Comparison of ENCODE assay signal across 1 cellular context in genomic region chr2:20998972-20999905, GRCh38.
TF ChIP-seq lines count a peak whose summit lies in the region.

No MANE protein-coding gene starts in this region.

TF ChIP-seq in HepG2, 621 proteins besides CTCF, POLR2A, EP300 and RAD21 (continued from another document and continues in another):
- TF ChIP-seq, protein P1, sequence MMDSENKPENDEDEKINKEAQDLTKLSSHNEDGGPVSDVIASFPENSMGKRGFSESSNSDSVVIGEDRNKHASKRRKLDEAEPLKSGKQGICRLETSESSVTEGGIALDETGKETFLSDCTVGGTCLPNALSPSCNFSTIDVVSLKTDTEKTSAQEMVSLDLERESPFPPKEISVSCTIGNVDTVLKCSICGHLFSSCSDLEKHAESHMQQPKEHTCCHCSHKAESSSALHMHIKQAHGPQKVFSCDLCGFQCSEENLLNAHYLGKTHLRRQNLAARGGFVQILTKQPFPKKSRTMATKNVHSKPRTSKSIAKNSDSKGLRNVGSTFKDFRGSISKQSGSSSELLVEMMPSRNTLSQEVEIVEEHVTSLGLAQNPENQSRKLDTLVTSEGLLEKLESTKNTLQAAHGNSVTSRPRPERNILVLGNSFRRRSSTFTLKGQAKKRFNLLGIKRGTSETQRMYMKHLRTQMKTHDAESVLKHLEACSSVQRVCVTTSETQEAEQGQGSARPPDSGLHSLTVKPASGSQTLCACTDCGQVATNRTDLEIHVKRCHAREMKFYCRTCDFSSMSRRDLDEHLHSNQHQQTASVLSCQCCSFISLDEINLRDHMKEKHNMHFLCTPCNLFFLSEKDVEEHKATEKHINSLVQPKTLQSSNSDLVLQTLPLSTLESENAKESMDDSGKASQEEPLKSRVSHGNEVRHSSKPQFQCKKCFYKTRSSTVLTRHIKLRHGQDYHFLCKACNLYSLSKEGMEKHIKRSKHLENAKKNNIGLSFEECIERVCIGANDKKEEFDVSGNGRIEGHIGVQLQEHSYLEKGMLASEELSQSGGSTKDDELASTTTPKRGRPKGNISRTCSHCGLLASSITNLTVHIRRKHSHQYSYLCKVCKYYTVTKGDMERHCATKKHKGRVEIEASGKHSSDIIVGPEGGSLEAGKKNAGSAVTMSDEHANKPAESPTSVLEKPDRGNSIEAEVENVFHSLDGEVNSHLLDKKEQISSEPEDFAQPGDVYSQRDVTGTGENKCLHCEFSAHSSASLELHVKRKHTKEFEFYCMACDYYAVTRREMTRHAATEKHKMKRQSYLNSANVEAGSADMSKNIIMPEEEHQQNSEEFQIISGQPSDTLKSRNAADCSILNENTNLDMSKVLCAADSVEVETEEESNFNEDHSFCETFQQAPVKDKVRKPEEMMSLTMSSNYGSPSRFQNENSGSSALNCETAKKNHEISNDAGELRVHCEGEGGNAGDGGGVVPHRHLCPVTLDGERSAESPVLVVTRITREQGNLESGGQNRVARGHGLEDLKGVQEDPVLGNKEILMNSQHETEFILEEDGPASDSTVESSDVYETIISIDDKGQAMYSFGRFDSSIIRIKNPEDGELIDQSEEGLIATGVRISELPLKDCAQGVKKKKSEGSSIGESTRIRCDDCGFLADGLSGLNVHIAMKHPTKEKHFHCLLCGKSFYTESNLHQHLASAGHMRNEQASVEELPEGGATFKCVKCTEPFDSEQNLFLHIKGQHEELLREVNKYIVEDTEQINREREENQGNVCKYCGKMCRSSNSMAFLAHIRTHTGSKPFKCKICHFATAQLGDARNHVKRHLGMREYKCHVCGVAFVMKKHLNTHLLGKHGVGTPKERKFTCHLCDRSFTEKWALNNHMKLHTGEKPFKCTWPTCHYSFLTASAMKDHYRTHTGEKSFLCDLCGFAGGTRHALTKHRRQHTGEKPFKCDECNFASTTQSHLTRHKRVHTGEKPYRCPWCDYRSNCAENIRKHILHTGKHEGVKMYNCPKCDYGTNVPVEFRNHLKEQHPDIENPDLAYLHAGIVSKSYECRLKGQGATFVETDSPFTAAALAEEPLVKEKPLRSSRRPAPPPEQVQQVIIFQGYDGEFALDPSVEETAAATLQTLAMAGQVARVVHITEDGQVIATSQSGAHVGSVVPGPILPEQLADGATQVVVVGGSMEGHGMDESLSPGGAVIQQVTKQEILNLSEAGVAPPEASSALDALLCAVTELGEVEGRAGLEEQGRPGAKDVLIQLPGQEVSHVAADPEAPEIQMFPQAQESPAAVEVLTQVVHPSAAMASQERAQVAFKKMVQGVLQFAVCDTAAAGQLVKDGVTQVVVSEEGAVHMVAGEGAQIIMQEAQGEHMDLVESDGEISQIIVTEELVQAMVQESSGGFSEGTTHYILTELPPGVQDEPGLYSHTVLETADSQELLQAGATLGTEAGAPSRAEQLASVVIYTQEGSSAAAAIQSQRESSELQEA (CRISPR knock-in tag; IDR thresholded peaks at IDR 0.05; ENCODE audit: not compliant biosample characterization) = no peak
- TF ChIP-seq ZNF746 (CRISPR knock-in tag; IDR thresholded peaks at IDR 0.05) = no peak
- TF ChIP-seq, protein P2, sequence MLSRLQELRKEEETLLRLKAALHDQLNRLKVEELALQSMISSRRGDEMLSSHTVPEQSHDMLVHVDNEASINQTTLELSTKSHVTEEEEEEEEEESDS (CRISPR knock-in tag; IDR thresholded peaks at IDR 0.05; ENCODE audit: borderline replicate concordance) = peak; percentile 86
- peak; percentile 66; the same call in 1 of the 2 replicates for TF ChIP-seq REPIN1 (CRISPR knock-in tag; IDR thresholded peaks at IDR 0.05; ENCODE audit: borderline replicate concordance, low read depth)
- no peak for TF ChIP-seq MTF2 (CRISPR knock-in tag; IDR thresholded peaks at IDR 0.05; ENCODE audit: borderline replicate concordance)
- TF ChIP-seq, protein P3, sequence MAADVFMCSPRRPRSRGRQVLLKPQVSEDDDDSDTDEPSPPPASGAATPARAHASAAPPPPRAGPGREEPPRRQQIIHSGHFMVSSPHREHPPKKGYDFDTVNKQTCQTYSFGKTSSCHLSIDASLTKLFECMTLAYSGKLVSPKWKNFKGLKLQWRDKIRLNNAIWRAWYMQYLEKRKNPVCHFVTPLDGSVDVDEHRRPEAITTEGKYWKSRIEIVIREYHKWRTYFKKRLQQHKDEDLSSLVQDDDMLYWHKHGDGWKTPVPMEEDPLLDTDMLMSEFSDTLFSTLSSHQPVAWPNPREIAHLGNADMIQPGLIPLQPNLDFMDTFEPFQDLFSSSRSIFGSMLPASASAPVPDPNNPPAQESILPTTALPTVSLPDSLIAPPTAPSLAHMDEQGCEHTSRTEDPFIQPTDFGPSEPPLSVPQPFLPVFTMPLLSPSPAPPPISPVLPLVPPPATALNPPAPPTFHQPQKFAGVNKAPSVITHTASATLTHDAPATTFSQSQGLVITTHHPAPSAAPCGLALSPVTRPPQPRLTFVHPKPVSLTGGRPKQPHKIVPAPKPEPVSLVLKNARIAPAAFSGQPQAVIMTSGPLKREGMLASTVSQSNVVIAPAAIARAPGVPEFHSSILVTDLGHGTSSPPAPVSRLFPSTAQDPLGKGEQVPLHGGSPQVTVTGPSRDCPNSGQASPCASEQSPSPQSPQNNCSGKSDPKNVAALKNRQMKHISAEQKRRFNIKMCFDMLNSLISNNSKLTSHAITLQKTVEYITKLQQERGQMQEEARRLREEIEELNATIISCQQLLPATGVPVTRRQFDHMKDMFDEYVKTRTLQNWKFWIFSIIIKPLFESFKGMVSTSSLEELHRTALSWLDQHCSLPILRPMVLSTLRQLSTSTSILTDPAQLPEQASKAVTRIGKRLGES (CRISPR knock-in tag; IDR thresholded peaks at IDR 0.05; ENCODE audit: borderline replicate concordance) = no peak
- TF ChIP-seq MIER3 (CRISPR knock-in tag; IDR thresholded peaks at IDR 0.05; ENCODE audit: borderline replicate concordance) = no peak
- no peak for TF ChIP-seq ZNF234 (CRISPR knock-in tag; conservative IDR thresholded peaks at IDR 0.05)
- TF ChIP-seq MIXL1 (CRISPR knock-in tag; IDR thresholded peaks at IDR 0.05) = peak; percentile 39; the same call in 1 of the 2 replicates
- no peak for TF ChIP-seq ZNF563 (CRISPR knock-in tag; IDR thresholded peaks at IDR 0.05)
- TF ChIP-seq JUND (CRISPR knock-in tag; IDR thresholded peaks at IDR 0.05) = 0 out of 2 replicates have a peak, but pooled peaks have one; percentile 22
- no peak for TF ChIP-seq ZNF18 (CRISPR knock-in tag; IDR thresholded peaks at IDR 0.05; ENCODE audit: insufficient replicate concordance)
- TF ChIP-seq ARHGAP35 (CRISPR knock-in tag; IDR thresholded peaks at IDR 0.05; ENCODE audit: borderline replicate concordance) = no peak
- TF ChIP-seq, protein P4, sequence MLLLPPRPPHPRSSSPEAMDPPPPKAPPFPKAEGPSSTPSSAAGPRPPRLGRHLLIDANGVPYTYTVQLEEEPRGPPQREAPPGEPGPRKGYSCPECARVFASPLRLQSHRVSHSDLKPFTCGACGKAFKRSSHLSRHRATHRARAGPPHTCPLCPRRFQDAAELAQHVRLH (CRISPR knock-in tag; IDR thresholded peaks at IDR 0.05; ENCODE audit: borderline replicate concordance, low read depth) = 0 out of 2 replicates have a peak, but pooled peaks have one; percentile 2
- TF ChIP-seq, protein P5, sequence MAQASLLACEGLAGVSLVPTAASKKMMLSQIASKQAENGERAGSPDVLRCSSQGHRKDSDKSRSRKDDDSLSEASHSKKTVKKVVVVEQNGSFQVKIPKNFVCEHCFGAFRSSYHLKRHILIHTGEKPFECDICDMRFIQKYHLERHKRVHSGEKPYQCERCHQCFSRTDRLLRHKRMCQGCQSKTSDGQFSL (CRISPR knock-in tag; IDR thresholded peaks at IDR 0.05) = no peak
- no peak; the same call in 1 of the 2 replicates for TF ChIP-seq ZNF564 (CRISPR knock-in tag; IDR thresholded peaks at IDR 0.05)
- TF ChIP-seq, protein P6, sequence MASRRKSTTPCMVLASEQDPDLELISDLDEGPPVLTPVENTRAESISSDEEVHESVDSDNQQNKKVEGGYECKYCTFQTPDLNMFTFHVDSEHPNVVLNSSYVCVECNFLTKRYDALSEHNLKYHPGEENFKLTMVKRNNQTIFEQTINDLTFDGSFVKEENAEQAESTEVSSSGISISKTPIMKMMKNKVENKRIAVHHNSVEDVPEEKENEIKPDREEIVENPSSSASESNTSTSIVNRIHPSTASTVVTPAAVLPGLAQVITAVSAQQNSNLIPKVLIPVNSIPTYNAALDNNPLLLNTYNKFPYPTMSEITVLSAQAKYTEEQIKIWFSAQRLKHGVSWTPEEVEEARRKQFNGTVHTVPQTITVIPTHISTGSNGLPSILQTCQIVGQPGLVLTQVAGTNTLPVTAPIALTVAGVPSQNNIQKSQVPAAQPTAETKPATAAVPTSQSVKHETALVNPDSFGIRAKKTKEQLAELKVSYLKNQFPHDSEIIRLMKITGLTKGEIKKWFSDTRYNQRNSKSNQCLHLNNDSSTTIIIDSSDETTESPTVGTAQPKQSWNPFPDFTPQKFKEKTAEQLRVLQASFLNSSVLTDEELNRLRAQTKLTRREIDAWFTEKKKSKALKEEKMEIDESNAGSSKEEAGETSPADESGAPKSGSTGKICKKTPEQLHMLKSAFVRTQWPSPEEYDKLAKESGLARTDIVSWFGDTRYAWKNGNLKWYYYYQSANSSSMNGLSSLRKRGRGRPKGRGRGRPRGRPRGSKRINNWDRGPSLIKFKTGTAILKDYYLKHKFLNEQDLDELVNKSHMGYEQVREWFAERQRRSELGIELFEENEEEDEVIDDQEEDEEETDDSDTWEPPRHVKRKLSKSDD (CRISPR knock-in tag; IDR thresholded peaks at IDR 0.05; ENCODE audit: low read depth) = no peak
- TF ChIP-seq, protein P7, sequence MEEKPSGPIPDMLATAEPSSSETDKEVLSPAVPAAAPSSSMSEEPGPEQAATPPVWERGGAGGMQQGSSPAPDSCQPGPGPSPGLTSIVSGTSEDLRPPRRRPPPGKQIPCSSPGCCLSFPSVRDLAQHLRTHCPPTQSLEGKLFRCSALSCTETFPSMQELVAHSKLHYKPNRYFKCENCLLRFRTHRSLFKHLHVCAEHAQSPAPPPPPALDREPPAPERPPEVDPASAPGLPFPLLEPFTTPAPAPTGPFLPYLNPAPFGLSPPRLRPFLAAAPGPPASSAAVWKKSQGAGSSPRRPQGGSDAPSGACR (CRISPR knock-in tag; IDR thresholded peaks at IDR 0.05) = no peak
- TF ChIP-seq ATF5 (CRISPR knock-in tag; IDR thresholded peaks at IDR 0.05; ENCODE audit: low read depth) = no peak
- 0 out of 2 replicates have a peak, but pooled peaks have one; percentile 5 for TF ChIP-seq ETV5 (CRISPR knock-in tag; IDR thresholded peaks at IDR 0.05; ENCODE audit: borderline replicate concordance)
- TF ChIP-seq ZNF432 (CRISPR knock-in tag; IDR thresholded peaks at IDR 0.05; ENCODE audit: borderline replicate concordance) = peak; percentile 66; the same call in 1 of the 2 replicates
- no peak for TF ChIP-seq ZNF17 (CRISPR knock-in tag; IDR thresholded peaks at IDR 0.05)
- no peak for TF ChIP-seq FOXA3 (CRISPR knock-in tag; IDR thresholded peaks at IDR 0.05)
- no peak for TF ChIP-seq KDM1A (CRISPR knock-in tag; IDR thresholded peaks at IDR 0.05)
- TF ChIP-seq SALL1 (CRISPR knock-in tag; IDR thresholded peaks at IDR 0.05) = no peak
- no peak for TF ChIP-seq TFDP1 (CRISPR knock-in tag; IDR thresholded peaks at IDR 0.05; ENCODE audit: borderline replicate concordance)
- peak; percentile 97 for TF ChIP-seq POLR2G (IDR thresholded peaks at IDR 0.05; ENCODE audit: low read depth, low read length)
- TF ChIP-seq AKAP8 (CRISPR knock-in tag; IDR thresholded peaks at IDR 0.05) = no peak
- no peak; the same call in 1 of the 2 replicates for TF ChIP-seq ZNF468 (CRISPR knock-in tag; IDR thresholded peaks at IDR 0.05)
- TF ChIP-seq DRAP1 (CRISPR knock-in tag; IDR thresholded peaks at IDR 0.05) = no peak
- TF ChIP-seq, protein P8, sequence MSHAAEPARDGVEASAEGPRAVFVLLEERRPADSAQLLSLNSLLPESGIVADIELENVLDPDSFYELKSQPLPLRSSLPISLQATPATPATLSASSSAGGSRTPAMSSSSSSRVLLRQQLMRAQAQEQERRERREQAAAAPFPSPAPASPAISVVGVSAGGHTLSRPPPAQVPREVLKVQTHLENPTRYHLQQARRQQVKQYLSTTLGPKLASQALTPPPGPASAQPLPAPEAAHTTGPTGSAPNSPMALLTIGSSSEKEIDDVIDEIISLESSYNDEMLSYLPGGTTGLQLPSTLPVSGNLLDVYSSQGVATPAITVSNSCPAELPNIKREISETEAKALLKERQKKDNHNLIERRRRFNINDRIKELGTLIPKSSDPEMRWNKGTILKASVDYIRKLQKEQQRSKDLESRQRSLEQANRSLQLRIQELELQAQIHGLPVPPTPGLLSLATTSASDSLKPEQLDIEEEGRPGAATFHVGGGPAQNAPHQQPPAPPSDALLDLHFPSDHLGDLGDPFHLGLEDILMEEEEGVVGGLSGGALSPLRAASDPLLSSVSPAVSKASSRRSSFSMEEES (CRISPR knock-in tag; IDR thresholded peaks at IDR 0.05) = no peak
- no peak; the same call in 1 of the 2 replicates for TF ChIP-seq ZNF691 (CRISPR knock-in tag; IDR thresholded peaks at IDR 0.05; ENCODE audit: borderline replicate concordance, low read depth)
- no peak for TF ChIP-seq CREM (IDR thresholded peaks at IDR 0.05)
- no peak for TF ChIP-seq CREM (CRISPR knock-in tag; IDR thresholded peaks at IDR 0.05)
- no peak for TF ChIP-seq ZNF30 (CRISPR knock-in tag; IDR thresholded peaks at IDR 0.05)
- TF ChIP-seq ZNF251 (CRISPR knock-in tag; IDR thresholded peaks at IDR 0.05) = no peak
